ENCODE assay signal across 1 cellular context in the genomic region with DNA sequence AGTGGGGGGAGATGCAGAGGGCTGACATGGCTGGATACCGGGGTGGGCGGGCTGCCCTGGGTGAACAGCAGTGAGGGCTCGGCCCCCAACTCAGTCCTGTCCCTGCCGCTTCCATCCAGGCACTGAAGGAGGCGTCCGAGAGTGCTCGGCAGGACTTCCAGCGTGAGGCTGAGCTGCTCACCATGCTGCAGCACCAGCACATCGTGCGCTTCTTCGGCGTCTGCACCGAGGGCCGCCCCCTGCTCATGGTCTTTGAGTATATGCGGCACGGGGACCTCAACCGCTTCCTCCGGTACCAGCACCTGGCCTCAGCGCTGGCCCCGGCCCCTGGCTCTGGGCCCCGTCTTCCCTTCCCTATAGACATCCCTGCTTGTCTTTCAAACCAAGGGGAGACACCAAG.
TF ChIP-seq lines count a peak whose summit lies in the region.

No MANE protein-coding gene starts in this region.

TF ChIP-seq in GM12878, 131 proteins besides CTCF, POLR2A, EP300 and RAD21:
- TF ChIP-seq, protein P1, sequence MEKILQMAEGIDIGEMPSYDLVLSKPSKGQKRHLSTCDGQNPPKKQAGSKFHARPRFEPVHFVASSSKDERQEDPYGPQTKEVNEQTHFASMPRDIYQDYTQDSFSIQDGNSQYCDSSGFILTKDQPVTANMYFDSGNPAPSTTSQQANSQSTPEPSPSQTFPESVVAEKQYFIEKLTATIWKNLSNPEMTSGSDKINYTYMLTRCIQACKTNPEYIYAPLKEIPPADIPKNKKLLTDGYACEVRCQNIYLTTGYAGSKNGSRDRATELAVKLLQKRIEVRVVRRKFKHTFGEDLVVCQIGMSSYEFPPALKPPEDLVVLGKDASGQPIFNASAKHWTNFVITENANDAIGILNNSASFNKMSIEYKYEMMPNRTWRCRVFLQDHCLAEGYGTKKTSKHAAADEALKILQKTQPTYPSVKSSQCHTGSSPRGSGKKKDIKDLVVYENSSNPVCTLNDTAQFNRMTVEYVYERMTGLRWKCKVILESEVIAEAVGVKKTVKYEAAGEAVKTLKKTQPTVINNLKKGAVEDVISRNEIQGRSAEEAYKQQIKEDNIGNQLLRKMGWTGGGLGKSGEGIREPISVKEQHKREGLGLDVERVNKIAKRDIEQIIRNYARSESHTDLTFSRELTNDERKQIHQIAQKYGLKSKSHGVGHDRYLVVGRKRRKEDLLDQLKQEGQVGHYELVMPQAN (conservative IDR thresholded peaks at IDR 0.05): no peak
- no peak for TF ChIP-seq CREB1 (IDR thresholded peaks at IDR 0.05; ENCODE audit: low read depth)
